6 cellular contexts compared by ENCODE assay signal in genomic region chr5:107228237-107228636, GRCh38.
"Had no signal": no experiment of that assay in that cellular context is flagged by ENCODE, and none has a peak within 500 bp of the region (broad histone marks: within the 10 kb centered on the region; RNA-seq: fewer than 3 reads in every experiment).

No MANE protein-coding gene starts in this region.

- H3K9ac ChIP-seq: GM23248 had no signal

- DNase-seq: GM23248, GOT3, H7, HFFc6 had no signal

- H2AFZ ChIP-seq: GM23248 had no signal

- H3K27ac ChIP-seq: GM23248, HL-60 had no signal

- H3K36me3 ChIP-seq: HAP-1 had no signal

- H3K4me3 ChIP-seq: GM23248, HAP-1 had no signal

- H3K9me3 ChIP-seq: HAP-1 had no signal
